Comparison of ENCODE assay signal across 15 cellular contexts in the genomic region with DNA sequence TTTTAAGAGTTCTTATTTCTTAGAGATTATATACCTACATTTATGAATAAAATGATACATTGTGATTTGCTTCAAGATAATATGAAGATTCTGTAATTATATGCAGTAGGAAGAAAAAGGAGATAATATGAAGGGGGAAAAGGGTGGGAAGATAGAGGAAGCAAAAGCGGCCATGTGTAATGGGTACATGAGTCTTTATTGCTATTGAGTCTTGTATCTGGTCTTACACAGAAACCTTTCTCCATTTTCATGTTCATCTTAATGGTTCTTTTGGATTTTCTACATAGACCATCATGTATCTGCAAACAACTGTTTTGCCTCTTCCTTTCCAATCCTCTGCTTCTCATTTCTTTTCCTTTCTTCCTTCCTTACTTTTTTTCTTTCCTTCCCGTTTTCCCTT. TPM values are rescaled to one million over a fixed set of nuclear protein-coding genes. Genes with fewer than 3 reads are reported as not detected.
A peak's percentile ranks its signal among the peaks of the same experiment; 100 is the strongest.
DNase-seq lines count a peak whose midpoint lies in the region; ATAC-seq, FAIRE-seq and TF ChIP-seq lines count a peak whose summit lies in the region.
"Had no signal": no experiment of that assay in that cellular context is flagged by ENCODE, and none has a peak within 500 bp of the region (broad histone marks: within the 10 kb centered on the region; RNA-seq: fewer than 3 reads in every experiment).

No MANE protein-coding gene starts in this region.

- peaks cover 10% of the 10 kb centered on the region for H3K36me3 Mint-ChIP-seq in memory B cell

- H3K9me3 Mint-ChIP-seq in memory B cell = no peaks in the 10 kb centered on the region
- H3K9me3 Mint-ChIP-seq: CD4-positive, alpha-beta memory T cell; H9 had no signal

- SMC1A ChIA-PET in GM12878 (lab: Charles Lee; ENCODE audit: uncharacterized antibody, unreplicated experiment) = no interaction called here

- BruUV-seq in HepG2 (replicated peaks; lab: Mats Ljungman, UMichigan) (TSS peak; percentile 40), GM12878 (replicated peaks; lab: Mats Ljungman, UMichigan) (TSS peak; percentile 42)

- H3K4me1 Mint-ChIP-seq in memory B cell = peaks cover 7% of the 10 kb centered on the region

- WGBS in HepG2 (ENCODE audit: low lambda C conversion rate) = 94% methylated on average over 2 of the region's 2 CpGs
- 90% methylated on average over 2 of the region's 2 CpGs for WGBS in right lobe of liver (ENCODE audit: insufficient coverage, low coverage, low lambda C conversion rate, missing lambda C conversion rate)
- WGBS in GM12878 (ENCODE audit: insufficient coverage, insufficient replicate concordance, low lambda C conversion rate, missing lambda C conversion rate) = 95% methylated on average over 2 of the region's 2 CpGs

- peaks cover 5% of the 10 kb centered on the region for H3K79me2 ChIP-seq in HepG2 (ENCODE audit: insufficient read depth, low read length)
- H3K79me2 ChIP-seq in GM12878 (ENCODE audit: control insufficient read depth, insufficient read depth, low read length) = no peaks in the 10 kb centered on the region

- FAIRE-seq in HepG2 (lab: Jason Lieb, UNC) (peak; percentile 37), GM12878 (lab: Jason Lieb, UNC) (no peak)
- FAIRE-seq: A549, HTR-8/SVneo had no signal

- H3K27me3 ChIP-seq in HepG2 (ENCODE audit: control insufficient read depth in 1 of 2, insufficient read depth in 2 of 2, low read length in 2 of 2) = no peaks in the 10 kb centered on the region
- H3K27me3 ChIP-seq in right lobe of liver = no peaks in the 10 kb centered on the region
- H3K27me3 ChIP-seq in GM12878 (replicated peaks in 1 of 2; ENCODE audit: control insufficient read depth in 2 of 2, insufficient read depth in 2 of 2, low read length in 1 of 2) = no peaks in the 10 kb centered on the region
- H3K27me3 ChIP-seq: BE2C had no signal

- H3K9me3 ChIP-seq in HepG2 (ENCODE audit: low read length) = no peaks in the 10 kb centered on the region
- H3K9me3 ChIP-seq in right lobe of liver = no peaks in the 10 kb centered on the region
- H3K9me3 ChIP-seq in HEK293 (ENCODE audit: control insufficient read depth, insufficient read depth, low read depth, low read length) = no peaks in the 10 kb centered on the region
- no peaks in the 10 kb centered on the region for H3K9me3 ChIP-seq in GM12878 (replicated peaks; ENCODE audit: control insufficient read depth, insufficient read depth, low read length)
- H3K9me3 ChIP-seq: A549, BE2C had no signal

- no peak overlapping the region for H3K4me3 Mint-ChIP-seq in memory B cell
- H3K4me3 Mint-ChIP-seq: CD4-positive, alpha-beta memory T cell; H9 had no signal

- RAD21 ChIA-PET in GM12878 (lab: Charles Lee; ENCODE audit: unreplicated experiment) = no interaction called here

- H3K4me3 ChIP-seq in HepG2 (replicated peaks in 1 of 3; ENCODE audit: insufficient read depth in 1 of 3, low read depth in 2 of 3, low read length in 3 of 3) = no peak overlapping the region
- H3K4me3 ChIP-seq in right lobe of liver = no peak overlapping the region
- H3K4me3 ChIP-seq in HEK293 (ENCODE audit: low read depth, low read length) = no peak overlapping the region
- no peak overlapping the region for H3K4me3 ChIP-seq in GM12878
- H3K4me3 ChIP-seq: A549 had no signal

- H3K27ac Mint-ChIP-seq in memory B cell = peak overlapping the region; percentile 9
- H3K27ac Mint-ChIP-seq: H9 had no signal

- DNase-seq in HepG2 (ENCODE audit: low spot score) = no peak
- DNase-seq in right lobe of liver = no peak
- DNase-seq in GM12878 (ENCODE audit: low read depth, low spot score) = no peak
- no peak for DNase-seq in memory B cell (ENCODE audit: low spot score in 2 of 2)
- DNase-seq: BE2C; Caco-2; CD4-positive, alpha-beta memory T cell; GOT3; H9 had no signal

- H3K36me3 ChIP-seq in HepG2 (replicated peaks in 1 of 2; ENCODE audit: control insufficient read depth in 1 of 2, insufficient read depth in 2 of 2, low read length in 2 of 2) (peaks cover 12 to 22% of the 10 kb centered on the region in 2 experiments; a peak in 4 of 5 replicates), right lobe of liver (peaks cover 0 to 3% (median 0%) of the 10 kb centered on the region in 4 donors), HEK293 (ENCODE audit: control insufficient read depth in 2 of 2, insufficient read depth in 1 of 2, low read length in 2 of 2) (peaks cover 4 to 13% of the 10 kb centered on the region in 2 experiments; a peak in 2 of 3 replicates), GM12878 (ENCODE audit: control insufficient read depth in 2 of 2, insufficient read depth in 2 of 2, low read length in 1 of 2) (peaks cover 1 to 19% of the 10 kb centered on the region in 2 experiments; a peak in 3 of 4 replicates)

- no peak overlapping the region for H3K4me2 ChIP-seq in HepG2 (ENCODE audit: low read depth, low read length)
- H3K4me2 ChIP-seq in GM12878 (ENCODE audit: control insufficient read depth, insufficient read depth) = no peak overlapping the region
- H3K4me2 ChIP-seq: A549 had no signal

- intact Hi-C loops in HepG2 (cut with micrococcal nuclease; ENCODE audit: unreplicated experiment) (no loop called here), right lobe of liver (cut with DNase I) (no loop called here), GM12878 (cut with micrococcal nuclease; ENCODE audit: unreplicated experiment) (no loop called here)

- TF ChIP-seq RAD21 in HepG2 (CRISPR knock-in tag; IDR thresholded peaks at IDR 0.05) = no peak
- no peak for TF ChIP-seq RAD21 in GM12878 (IDR thresholded peaks at IDR 0.05; ENCODE audit: insufficient read depth, low read depth, low read length)

- TF ChIP-seq POLR2A in HepG2 (IDR thresholded peaks at IDR 0.05; ENCODE audit: insufficient read depth in 1 of 2, low read depth in 2 of 2, low read length in 2 of 2) (no peak), right lobe of liver (IDR thresholded peaks at IDR 0.05) (no peak), GM12878 (IDR thresholded peaks at IDR 0.05; ENCODE audit: low read depth, low read length) (no peak)

- CTCF ChIA-PET in HepG2 (lab: Yijun Ruan, JAX; ENCODE audit: low intra/inter-chr PET ratio, low total read pairs) = no interaction called here
- CTCF ChIA-PET in HEK293 (lab: Yijun Ruan, JAX) = no interaction called here
- CTCF ChIA-PET in GM12878 (lab: Yijun Ruan, JAX) = no interaction called here

- in situ Hi-C loops in HepG2 (cut with HindIII; ENCODE audit: extremely low pct_ligation_motif_present, low pct_unique_long_range_greater_than_20kb) (no loop called here), GM12878 (cut with MboI) (no loop called here)

- no peak for TF ChIP-seq CTCF in HepG2 (CRISPR knock-in tag; IDR thresholded peaks at IDR 0.05)
- no peak for TF ChIP-seq CTCF in right lobe of liver (IDR thresholded peaks at IDR 0.05)
- TF ChIP-seq CTCF in HEK293 (tag by site-specific recombination; IDR thresholded peaks at IDR 0.05) = no peak
- no peak for TF ChIP-seq CTCF in GM12878 (IDR thresholded peaks at IDR 0.05 in 2 of 3, conservative IDR thresholded peaks at IDR 0.05 in 1 of 3; ENCODE audit: control insufficient read depth in 2 of 3, extremely low read depth in 1 of 3, insufficient read depth in 1 of 3, low read depth in 3 of 3, low read length in 3 of 3)

- H4K20me1 ChIP-seq in HepG2 (ENCODE audit: insufficient read depth, low read length) (no peaks in the 10 kb centered on the region; the same call in 1 of the 2 replicates), GM12878 (ENCODE audit: control insufficient read depth, insufficient read depth) (no peaks in the 10 kb centered on the region)

- H3K9ac ChIP-seq in HepG2 (ENCODE audit: insufficient read depth, low read depth, low read length) (no peak overlapping the region), GM12878 (ENCODE audit: control insufficient read depth, insufficient read depth, low read length) (no peak overlapping the region)

- no peaks in the 10 kb centered on the region for H3K27me3 Mint-ChIP-seq in memory B cell
- H3K27me3 Mint-ChIP-seq: CD4-positive, alpha-beta memory T cell had no signal

- POLR2A ChIA-PET in HepG2 (lab: Yijun Ruan, JAX) (interaction anchor here (0.7 kb wide), 1 partner anchor 352 kb away, joined by 3 read pairs; a partner anchor contains a TSS), HEK293 (lab: Yijun Ruan, JAX) (no interaction called here), GM12878 (lab: Charles Lee) (no interaction called here)

- no peak overlapping the region for H2AFZ ChIP-seq in HepG2 (ENCODE audit: low read length)
- H2AFZ ChIP-seq in GM12878 (ENCODE audit: control insufficient read depth, low read depth, low read length) = no peak overlapping the region

- TF ChIP-seq EP300 in HepG2 (IDR thresholded peaks at IDR 0.05; ENCODE audit: low read depth in 2 of 2, low read length in 2 of 2) = no peak
- TF ChIP-seq EP300 in HepG2 (CRISPR knock-in tag; IDR thresholded peaks at IDR 0.05; ENCODE audit: borderline replicate concordance) = no peak
- no peak for TF ChIP-seq EP300 in GM12878 (IDR thresholded peaks at IDR 0.05; ENCODE audit: borderline replicate concordance in 1 of 2, control insufficient read depth in 1 of 2, low read depth in 2 of 2, low read length in 2 of 2)

- no peak for ATAC-seq in HepG2
- no peak for ATAC-seq in right lobe of liver
- ATAC-seq in GM12878 = no peak
- no peak for ATAC-seq in memory B cell (ENCODE audit: low read depth)
- ATAC-seq in HG03108 (IDR thresholded peaks at IDR 0.05; ENCODE audit: unreplicated experiment) = no peak
- no peak for ATAC-seq in HG03378 (IDR thresholded peaks at IDR 0.05; ENCODE audit: unreplicated experiment)
- ATAC-seq: A549 had no signal

- H3K27ac ChIP-seq in HepG2 (ENCODE audit: extremely low read length, insufficient read depth, low read length) (no peak overlapping the region), right lobe of liver (no peak overlapping the region), HEK293 (ENCODE audit: extremely low read depth, low read depth, low read length) (no peak overlapping the region), GM12878 (ENCODE audit: control insufficient read depth, insufficient read depth) (no peak overlapping the region)
- H3K27ac ChIP-seq: A549, C4-2B had no signal

- H3K4me1 ChIP-seq in HepG2 (ENCODE audit: insufficient read depth, low read length) (peaks cover 12% of the 10 kb centered on the region), right lobe of liver (no peaks in the 10 kb centered on the region), HEK293 (ENCODE audit: control insufficient read depth, insufficient read depth, low read length) (no peaks in the 10 kb centered on the region), GM12878 (ENCODE audit: control insufficient read depth, insufficient read depth, low read length) (no peaks in the 10 kb centered on the region)
- H3K4me1 ChIP-seq: A549, BE2C had no signal

RNA-seq across cellular contexts. Expression of a gene that starts 36.1 kb away (rescaled TPM):
- total RNA-seq in HepG2 (2016; rRNA removed; fragmentation: Illumina TruSeq; extraction: Trizol) = 34.1 and 43.3 TPM in 2 replicates
- total RNA-seq in HepG2 (2016; cell fraction: cytosol; rRNA removed; fragmentation: Illumina TruSeq; extraction: Trizol; ENCODE audit: low read depth) = 56.7 and 61.5 TPM in 2 replicates
- 35.4 and 40.8 TPM in 2 replicates for total RNA-seq in HepG2 (2016; cell fraction: insoluble cytoplasmic fraction; rRNA removed; fragmentation: Illumina TruSeq; extraction: Trizol)
- 47.8 and 49.1 TPM in 2 replicates for total RNA-seq in HepG2 (2016; cell fraction: membrane; rRNA removed; fragmentation: Illumina TruSeq; extraction: Trizol)
- total RNA-seq in HepG2 (2016; cell fraction: nucleus; rRNA removed; fragmentation: Illumina TruSeq; extraction: Trizol) = 37.0 and 43.8 TPM in 2 replicates
- 18.5 and 22.8 TPM in 2 replicates for polyA plus RNA-seq in HepG2 (2011; rRNA removed)
- polyA plus RNA-seq in HepG2 (2011; cell fraction: cytosol; rRNA removed) = 21.6 and 23.5 TPM in 2 replicates
- polyA plus RNA-seq in HepG2 (2011; cell fraction: nucleus; rRNA removed) = 14.7 and 18.5 TPM in 2 replicates
- 36.8 and 41.9 TPM in 2 replicates for polyA plus RNA-seq in HepG2 (2012)
- polyA plus RNA-seq in HepG2 (2016; cell fraction: cytosol; fragmentation: Illumina TruSeq; extraction: Trizol; ENCODE audit: low read depth) = 22.9 and 31.3 TPM in 2 replicates
- polyA plus RNA-seq in HepG2 (2016; cell fraction: insoluble cytoplasmic fraction; fragmentation: Illumina TruSeq; extraction: Trizol; ENCODE audit: low read depth) = 32.6 and 36.2 TPM in 2 replicates
- polyA plus RNA-seq in HepG2 (2016; cell fraction: membrane; fragmentation: Illumina TruSeq; extraction: Trizol; ENCODE audit: low read depth) = 22.4 and 30.8 TPM in 2 replicates
- 23.9 and 28.8 TPM in 2 replicates for polyA plus RNA-seq in HepG2 (2016; cell fraction: nucleus; fragmentation: Illumina TruSeq; extraction: Trizol; ENCODE audit: insufficient read depth, low read depth)
- 44.9 and 77.1 TPM in 2 replicates for polyA minus RNA-seq in HepG2 (2011; rRNA and poly(A)+ RNA removed; ENCODE audit: low replicate concordance)
- polyA minus RNA-seq in HepG2 (2011; cell fraction: cytosol; rRNA and poly(A)+ RNA removed) = 19.8 and 22.3 TPM in 2 replicates
- 53.6 and 69.2 TPM in 2 replicates for polyA minus RNA-seq in HepG2 (2011; cell fraction: nucleus; rRNA and poly(A)+ RNA removed)
- total RNA-seq in right lobe of liver = 10 to 100 TPM in 5 of 6 experiments, 1 to 10 TPM in 1; 9.3 to 16.7 (median 14.5) TPM
- 74.8 and 82.6 TPM in 2 replicates for total RNA-seq in GM12878 (2013; cell fraction: nucleolus; rRNA removed)
- total RNA-seq in GM12878 (2014; rRNA removed) = 35.5 and 44.0 TPM in 2 replicates
- 45.0 and 45.1 TPM in 2 replicates for total RNA-seq in GM12878 (2014; rRNA removed; fragmentation: Illumina TruSeq; extraction: Trizol)
- 41.7 and 49.0 TPM in 2 replicates for total RNA-seq in GM12878 (2021)
- polyA plus RNA-seq in GM12878 (2011; ENCODE audit: low read depth) = 42.5 TPM
- 31.6 and 43.4 TPM in 2 replicates for polyA plus RNA-seq in GM12878 (2011; rRNA removed)
- polyA plus RNA-seq in GM12878 (2011; cell fraction: cytosol; rRNA removed) = 25.0 and 30.3 TPM in 2 replicates
- 37.1 and 53.9 TPM in 2 replicates for polyA plus RNA-seq in GM12878 (2011; cell fraction: nucleus; rRNA removed)
- polyA plus RNA-seq in GM12878 (2012) = 38.7 and 45.3 TPM in 2 replicates
- 48.5 and 52.0 TPM in 2 replicates for polyA plus RNA-seq in GM12878 (2014; fragmentation: Illumina TruSeq; extraction: Trizol)
- 10 to 100 TPM; 90.7 to 91.2 TPM for polyA plus RNA-seq in GM12878 (2014; fragmentation: Nextera tagmentation; extraction: Ambion mirVana)
- polyA plus RNA-seq in GM12878 (2014; rRNA removed) = 44.9 TPM in 2 replicates
- 10 to 100 TPM; 53.1 to 53.5 TPM for polyA plus RNA-seq in GM12878 (2016; fragmentation: Nextera tagmentation; extraction: Ambion mirVana)
- 46.9 and 55.6 TPM in 2 replicates for polyA minus RNA-seq in GM12878 (2011; rRNA and poly(A)+ RNA removed)
- 14.4 and 18.6 TPM in 2 replicates for polyA minus RNA-seq in GM12878 (2011; cell fraction: cytosol; rRNA and poly(A)+ RNA removed)
- 23.5 and 48.9 TPM in 2 replicates for polyA minus RNA-seq in GM12878 (2011; cell fraction: nucleus; rRNA and poly(A)+ RNA removed)
